ENCODE assay signal across 15 cellular contexts in the genomic region with DNA sequence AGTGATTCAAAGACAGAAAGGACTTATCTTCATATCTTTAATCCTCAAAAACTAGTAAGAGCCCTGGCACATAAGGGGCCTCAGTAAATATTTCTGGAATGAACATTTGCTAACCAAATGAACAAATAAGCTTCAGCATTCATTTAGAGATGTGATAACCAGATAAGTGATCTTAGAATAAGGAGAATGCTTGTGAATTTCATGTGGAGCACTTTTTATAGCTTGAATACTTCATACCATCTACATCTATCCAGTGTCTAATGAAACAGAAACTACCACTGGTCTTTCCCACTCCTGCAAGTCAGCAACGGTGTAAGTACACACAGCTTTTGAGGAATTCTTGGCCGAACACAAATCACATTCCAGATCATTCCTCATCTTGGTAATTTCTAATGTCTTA.
"Had no signal": no experiment of that assay in that cellular context is flagged by ENCODE, and none has a peak within 500 bp of the region (broad histone marks: within the 10 kb centered on the region; RNA-seq: fewer than 3 reads in every experiment).

No MANE protein-coding gene starts in this region.

- H3K4me3 ChIP-seq: lung, skin epidermis, thyroid gland, uterus had no signal

- H3K9me3 Mint-ChIP-seq: activated naive CD4-positive, alpha-beta T cell treated with anti-CD3 and anti-CD28 coated beads for 36 hours; activated T-helper 1 cell treated with anti-CD3 and anti-CD28 coated beads, Interleukin-12 subunit alpha, Interleukin-12 subunit beta, Interleukin-2, Interleukin-4 antibody, amounts not matched to agents 30 ng/mL and 10 ng/mL and 1 ng/mL, durations not matched to agents 14 hours and 24 hours and 36 hours; brain; central memory CD8-positive, alpha-beta T cell; dendritic cell treated with granulocyte-macrophage colony-stimulating factor and Interleukin-4, amounts not matched to agents 40 ng/mL and 50 ng/mL, for 4 days; naive thymus-derived CD8-positive, alpha-beta T cell; stimulated activated effector memory CD8-positive, alpha-beta T cell treated with anti-CD3 and anti-CD28 coated beads, Interleukin-12 subunit alpha, Interleukin-12 subunit beta, amount 100 ng/mL, for 72 hours had no signal

- H3K4me1 Mint-ChIP-seq: brain; central memory CD8-positive, alpha-beta T cell; stimulated activated effector memory CD8-positive, alpha-beta T cell treated with anti-CD3 and anti-CD28 coated beads, Interleukin-12 subunit alpha, Interleukin-12 subunit beta, amount 100 ng/mL, for 72 hours had no signal

- H3K27me3 Mint-ChIP-seq: brain; central memory CD8-positive, alpha-beta T cell; dendritic cell treated with granulocyte-macrophage colony-stimulating factor and Interleukin-4, amounts not matched to agents 40 ng/mL and 50 ng/mL, for 4 days; naive thymus-derived CD8-positive, alpha-beta T cell had no signal

- H3K4me3 Mint-ChIP-seq: activated naive CD4-positive, alpha-beta T cell treated with anti-CD3 and anti-CD28 coated beads for 36 hours; activated T-helper 1 cell treated with anti-CD3 and anti-CD28 coated beads, Interleukin-12 subunit alpha, Interleukin-12 subunit beta, Interleukin-2, Interleukin-4 antibody, amounts not matched to agents 30 ng/mL and 10 ng/mL and 1 ng/mL, durations not matched to agents 14 hours and 24 hours and 36 hours; brain; central memory CD8-positive, alpha-beta T cell; dendritic cell treated with granulocyte-macrophage colony-stimulating factor and Interleukin-4, amounts not matched to agents 40 ng/mL and 50 ng/mL, for 4 days; naive thymus-derived CD8-positive, alpha-beta T cell; stimulated activated effector memory CD8-positive, alpha-beta T cell treated with anti-CD3 and anti-CD28 coated beads, Interleukin-12 subunit alpha, Interleukin-12 subunit beta, amount 100 ng/mL, for 72 hours had no signal

- H3K9me3 ChIP-seq: neutrophil, thyroid gland, uterus had no signal

- H3K27ac Mint-ChIP-seq: activated naive CD4-positive, alpha-beta T cell treated with anti-CD3 and anti-CD28 coated beads for 36 hours; activated T-helper 1 cell treated with anti-CD3 and anti-CD28 coated beads, Interleukin-12 subunit alpha, Interleukin-12 subunit beta, Interleukin-2, Interleukin-4 antibody, amounts not matched to agents 30 ng/mL and 10 ng/mL and 1 ng/mL, durations not matched to agents 14 hours and 24 hours and 36 hours; brain; dendritic cell treated with granulocyte-macrophage colony-stimulating factor and Interleukin-4, amounts not matched to agents 40 ng/mL and 50 ng/mL, for 4 days; stimulated activated effector memory CD8-positive, alpha-beta T cell treated with anti-CD3 and anti-CD28 coated beads, Interleukin-12 subunit alpha, Interleukin-12 subunit beta, amount 100 ng/mL, for 72 hours had no signal

- H3K27me3 ChIP-seq: neutrophil, thyroid gland, uterus had no signal

- H3K36me3 ChIP-seq: uterus had no signal

- H3K4me1 ChIP-seq: thyroid gland, uterus had no signal

- H3K27ac ChIP-seq: neutrophil, skin epidermis, thyroid gland, uterus had no signal

- ATAC-seq: left cardiac atrium; naive thymus-derived CD8-positive, alpha-beta T cell; stimulated activated effector memory CD8-positive, alpha-beta T cell treated with anti-CD3 and anti-CD28 coated beads, Interleukin-12 subunit alpha, Interleukin-12 subunit beta, amount 100 ng/mL, for 72 hours had no signal

- DNase-seq: activated CD4-positive, alpha-beta T cell treated with anti-CD3 and anti-CD28 coated beads for 48 hours; activated naive CD4-positive, alpha-beta T cell treated with anti-CD3 and anti-CD28 coated beads for 36 hours; hypothalamus; left cardiac atrium; naive thymus-derived CD8-positive, alpha-beta T cell; thyroid gland; uterus had no signal
